8 cellular contexts compared by ENCODE assay signal in the genomic region with DNA sequence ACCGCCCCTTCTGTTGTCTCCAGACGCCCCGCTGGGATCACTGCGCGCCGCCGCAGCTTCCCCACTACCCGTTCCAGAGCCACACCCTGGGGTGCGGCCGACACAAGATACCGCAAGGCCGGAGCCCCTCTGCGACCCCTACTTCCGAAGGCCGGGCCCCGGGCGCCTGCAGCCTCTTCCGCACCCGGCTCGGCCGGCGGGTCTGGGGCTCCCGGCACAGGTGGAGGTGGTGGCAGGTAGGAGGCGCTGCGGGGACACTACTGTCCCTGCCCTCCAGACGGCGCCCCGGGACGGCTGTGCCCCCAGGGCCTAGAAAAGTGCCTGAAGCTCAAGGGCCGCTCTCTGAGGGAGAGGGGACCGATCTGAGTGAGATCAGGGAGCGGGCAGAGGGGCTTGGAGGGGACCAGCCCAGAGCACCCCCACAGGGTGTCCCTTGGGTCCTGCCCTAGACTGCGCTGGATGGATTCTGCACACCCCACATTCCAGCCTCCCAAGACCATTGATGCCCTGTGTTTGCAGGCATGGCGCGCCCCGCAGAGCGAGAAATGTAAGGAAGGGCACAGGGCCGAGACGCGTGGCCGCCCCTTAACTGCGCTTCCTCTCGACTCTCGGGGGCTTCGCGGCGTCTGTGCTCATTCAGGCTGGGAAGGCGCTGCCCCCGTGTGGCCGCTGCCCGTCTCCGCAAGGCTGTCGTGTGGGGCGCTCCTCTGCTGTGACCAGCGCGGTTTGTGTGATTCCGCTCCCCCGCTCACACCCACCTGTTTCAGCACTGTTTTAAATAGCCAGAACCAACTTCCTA.
DNase-seq lines count a peak whose midpoint lies in the region; ATAC-seq and TF ChIP-seq lines count a peak whose summit lies in the region.

No MANE protein-coding gene starts in this region.

- peak overlapping the region; percentile 59 for H3K4me3 Mint-ChIP-seq in activated CD4-positive, alpha-beta T cell treated with anti-CD3 and anti-CD28 coated beads, Interleukin-2, amount 10 ng/mL, durations not matched to agents 7 days and 5 days
- H3K4me3 Mint-ChIP-seq in dendritic cell treated with granulocyte-macrophage colony-stimulating factor and Interleukin-4, amounts not matched to agents 40 ng/mL and 50 ng/mL, for 4 days = peak overlapping the region; percentile 83

- POLR2A ChIA-PET in A673 (lab: Charles Lee; ENCODE audit: low non-redundant PET) = no interaction called here
- POLR2A ChIA-PET in activated CD4-positive, alpha-beta T cell treated with anti-CD3 and anti-CD28 coated beads, Interleukin-2, amount 10 ng/mL, durations not matched to agents 7 days and 5 days (lab: Charles Lee) = no interaction called here

- H3K9me3 Mint-ChIP-seq in activated CD4-positive, alpha-beta T cell treated with anti-CD3 and anti-CD28 coated beads, Interleukin-2, amount 10 ng/mL, durations not matched to agents 7 days and 5 days = peaks cover 2% of the 10 kb centered on the region
- H3K9me3 Mint-ChIP-seq in dendritic cell treated with granulocyte-macrophage colony-stimulating factor and Interleukin-4, amounts not matched to agents 40 ng/mL and 50 ng/mL, for 4 days = peaks cover 8% of the 10 kb centered on the region

- peaks cover 15% of the 10 kb centered on the region for H3K4me1 Mint-ChIP-seq in activated CD4-positive, alpha-beta T cell treated with anti-CD3 and anti-CD28 coated beads, Interleukin-2, amount 10 ng/mL, durations not matched to agents 7 days and 5 days
- H3K4me1 Mint-ChIP-seq in dendritic cell treated with granulocyte-macrophage colony-stimulating factor and Interleukin-4, amounts not matched to agents 40 ng/mL and 50 ng/mL, for 4 days (ENCODE audit: low read depth) = peaks cover 17% of the 10 kb centered on the region

- H3K4me1 ChIP-seq in A673 (ENCODE audit: insufficient read depth, low read length, poor library complexity, severe bottlenecking) = peaks cover 9% of the 10 kb centered on the region

- peak overlapping the region; percentile 53 for H3K27ac ChIP-seq in A673 (ENCODE audit: low read depth, low read length, poor library complexity, severe bottlenecking)

- CTCF ChIA-PET in A673 (lab: Charles Lee) = interaction anchor here (1.0 to 3.8 kb wide), 5 partner anchors 207 to 841 kb away, joined by 3 to 25 read pairs (median 3); partner anchors contain the start of gene ANTXR1
- CTCF ChIA-PET in activated CD4-positive, alpha-beta T cell treated with anti-CD3 and anti-CD28 coated beads, Interleukin-2, amount 10 ng/mL, durations not matched to agents 7 days and 5 days (lab: Charles Lee) = interaction anchor here (0.6 to 1.4 kb wide), 8 partner anchors 8 to 220 kb away, joined by 3 to 6 read pairs (median 3); no protein-coding TSS in a partner anchor

- peak; percentile 81 for TF ChIP-seq CTCF in A673 (conservative IDR thresholded peaks at IDR 0.05; ENCODE audit: low read depth, low read length)

- no peaks in the 10 kb centered on the region for H3K36me3 ChIP-seq in A673 (ENCODE audit: insufficient read depth, low read length, poor library complexity, severe bottlenecking)

- H3K27me3 ChIP-seq in A673 (replicated peaks; ENCODE audit: insufficient read depth, low read depth, low read length, poor library complexity) = no peaks in the 10 kb centered on the region

- H3K27me3 Mint-ChIP-seq in activated CD4-positive, alpha-beta T cell treated with anti-CD3 and anti-CD28 coated beads, Interleukin-2, amount 10 ng/mL, durations not matched to agents 7 days and 5 days = peaks cover 39% of the 10 kb centered on the region
- peaks cover 38% of the 10 kb centered on the region for H3K27me3 Mint-ChIP-seq in dendritic cell treated with granulocyte-macrophage colony-stimulating factor and Interleukin-4, amounts not matched to agents 40 ng/mL and 50 ng/mL, for 4 days

- ATAC-seq in GM18867 (IDR thresholded peaks at IDR 0.05; ENCODE audit: unreplicated experiment) (peak; percentile 89), HG03135 (IDR thresholded peaks at IDR 0.05; ENCODE audit: unreplicated experiment) (peak; percentile 83), left lobe of liver (peak; percentile 89)

- BruUV-seq in A673 (replicated peaks; lab: Mats Ljungman, UMichigan) = no TSS peak

- no peaks in the 10 kb centered on the region for H3K36me3 Mint-ChIP-seq in activated CD4-positive, alpha-beta T cell treated with anti-CD3 and anti-CD28 coated beads, Interleukin-2, amount 10 ng/mL, durations not matched to agents 7 days and 5 days (ENCODE audit: low read depth)
- no peaks in the 10 kb centered on the region for H3K36me3 Mint-ChIP-seq in dendritic cell treated with granulocyte-macrophage colony-stimulating factor and Interleukin-4, amounts not matched to agents 40 ng/mL and 50 ng/mL, for 4 days (ENCODE audit: low read depth)

- H3K9me3 ChIP-seq in A673 (ENCODE audit: low read depth, low read length, poor library complexity, severe bottlenecking) = peaks cover 4% of the 10 kb centered on the region

- H3K4me3 ChIP-seq in A673 (ENCODE audit: low read depth, low read length, poor library complexity, severe bottlenecking) = peak overlapping the region; percentile 72

- peak; percentile 93 for DNase-seq in A673 (ENCODE audit: low spot score)
- DNase-seq in NCI-H446 treated with DMSO at 0.1 percent for 48 hours (lab: John Stamatoyannopoulos, UW) = peak; percentile 21
- DNase-seq in activated CD4-positive, alpha-beta T cell treated with anti-CD3 and anti-CD28 coated beads, Interleukin-2, amount 10 ng/mL, durations not matched to agents 7 days and 5 days = peak; percentile 66
- DNase-seq in left lobe of liver (ENCODE audit: low spot score) = peak; percentile 71
- DNase-seq in stimulated activated CD4-positive, alpha-beta T cell treated with anti-CD3 and anti-CD28 coated beads, Interleukin-1b, Interleukin-23, amount 100 ng/mL, for 4 hours (ENCODE audit: low read depth in 2 of 2) = peak; percentile 36 to 57

- intact Hi-C loops in A673 (cut with micrococcal nuclease; ENCODE audit: unreplicated experiment) = loop anchor here (1.0 to 10.0 kb wide), 4 partner anchors 210 to 842 kb away; partner anchors contain the start of genes ANTXR1, APLF and FBXO48
- intact Hi-C loops in dendritic cell treated with granulocyte-macrophage colony-stimulating factor and Interleukin-4, amounts not matched to agents 40 ng/mL and 50 ng/mL, for 4 days (cut with micrococcal nuclease) = loop anchor here (1.0 to 10.0 kb wide), 2 partner anchors 102 to 281 kb away; no protein-coding TSS in a partner anchor

- H3K27ac Mint-ChIP-seq in activated CD4-positive, alpha-beta T cell treated with anti-CD3 and anti-CD28 coated beads, Interleukin-2, amount 10 ng/mL, durations not matched to agents 7 days and 5 days = no peak overlapping the region
- peak overlapping the region; percentile 75 for H3K27ac Mint-ChIP-seq in dendritic cell treated with granulocyte-macrophage colony-stimulating factor and Interleukin-4, amounts not matched to agents 40 ng/mL and 50 ng/mL, for 4 days

Comparison
In these comparisons a context has a peak if more than half of its experiments do, and no peak if none do; other contexts are left out.
1. Peak in every context shown above with its lines: DNase-seq, ATAC-seq, H3K4me3 ChIP-seq and H3K27ac ChIP-seq.
2. DNase-seq: peak in every context shown above with its lines; median percentile 93 in A673; 71 in left lobe of liver; 66 in activated CD4-positive, alpha-beta T cell treated with anti-CD3 and anti-CD28 coated beads, Interleukin-2, amount 10 ng/mL, durations not matched to agents 7 days and 5 days; 46 in stimulated activated CD4-positive, alpha-beta T cell treated with anti-CD3 and anti-CD28 coated beads, Interleukin-1b, Interleukin-23, amount 100 ng/mL, for 4 hours; 21 in NCI-H446 treated with DMSO at 0.1 percent for 48 hours.